In genomic region chr11:44988981-44989635, GRCh38 we compare ENCODE assay signal across 1 cellular context.
TF ChIP-seq lines count a peak whose summit lies in the region.

No MANE protein-coding gene starts in this region.

TF ChIP-seq in GM23338, 12 proteins besides CTCF, POLR2A, EP300 and RAD21 (continued from another document):
- TF ChIP-seq REST (IDR thresholded peaks at IDR 0.05; ENCODE audit: unreplicated experiment) (no peak), ZNF331 (CRISPR knock-in tag; IDR thresholded peaks at IDR 0.05; ENCODE audit: low read depth) (no peak), STAT1 (IDR thresholded peaks at IDR 0.05; ENCODE audit: unreplicated experiment) (no peak), JUNB (IDR thresholded peaks at IDR 0.05; ENCODE audit: unreplicated experiment) (no peak), POLR2AphosphoS5 (IDR thresholded peaks at IDR 0.05; ENCODE audit: low read depth) (no peak), ZNF114 (CRISPR knock-in tag; IDR thresholded peaks at IDR 0.05) (no peak), EZH2phosphoT487 (IDR thresholded peaks at IDR 0.05; ENCODE audit: unreplicated experiment) (no peak)
